1 cellular context compared by ENCODE assay signal in the genomic region with DNA sequence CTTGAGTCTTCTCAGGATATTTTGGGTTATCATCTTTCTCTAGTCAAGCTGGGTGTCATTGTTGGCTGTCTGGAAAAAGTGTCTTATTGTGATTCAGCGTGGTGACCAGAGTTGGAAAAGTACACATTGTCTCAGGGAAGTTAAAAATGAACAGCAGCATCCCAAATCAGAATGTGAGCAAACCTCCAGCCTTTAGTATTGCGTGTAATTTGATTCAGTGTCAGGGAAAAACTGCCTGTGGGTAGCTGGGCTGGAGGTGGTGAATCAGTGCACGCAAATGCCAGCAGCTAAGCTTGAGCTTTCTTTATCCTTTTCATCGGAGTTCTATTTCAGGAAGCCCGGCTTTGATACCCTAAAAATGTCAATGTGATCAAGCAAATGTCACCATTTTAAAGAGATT.
TF ChIP-seq lines count a peak whose summit lies in the region.

No MANE protein-coding gene starts in this region.

TF ChIP-seq in H1, 55 proteins besides CTCF, POLR2A, EP300 and RAD21:
- TF ChIP-seq TAF1 (IDR thresholded peaks at IDR 0.05; ENCODE audit: low read depth, low read length) (peak; percentile 55; the same call in 1 of the 2 replicates), HDAC2 (IDR thresholded peaks at IDR 0.05; ENCODE audit: borderline replicate concordance in 1 of 2, low read depth in 2 of 2, low read length in 2 of 2) (no peak)
TF ChIP-seq in H1: peak in this region for 1.
